In genomic region chr11:27209562-27210005, GRCh38 we compare ENCODE assay signal across 8 cellular contexts.
A peak's percentile ranks its signal among the peaks of the same experiment; 100 is the strongest.
DNase-seq lines count a peak whose midpoint lies in the region; ATAC-seq and TF ChIP-seq lines count a peak whose summit lies in the region.

No MANE protein-coding gene starts in this region.

- in situ Hi-C loops in brain microvascular endothelial cell (cut with HindIII; ENCODE audit: low pct_ligation_motif_present, low sequenced_read_pairs) = no loop called here

- H3K9me3 Mint-ChIP-seq in activated T-helper 2 cell treated with anti-CD3 and anti-CD28 coated beads, Interferon-gamma antibody, Interleukin-2, Interleukin-4, amounts not matched to agents 10 μg/mL and 5 μg/mL and 100 μg/mL, durations not matched to agents 14 hours and 24 hours and 36 hours = no peaks in the 10 kb centered on the region

- no peak overlapping the region for H3K27ac Mint-ChIP-seq in activated T-helper 2 cell treated with anti-CD3 and anti-CD28 coated beads, Interferon-gamma antibody, Interleukin-2, Interleukin-4, amounts not matched to agents 10 μg/mL and 5 μg/mL and 100 μg/mL, durations not matched to agents 14 hours and 24 hours and 36 hours

- no peak overlapping the region for H3K4me3 Mint-ChIP-seq in activated T-helper 2 cell treated with anti-CD3 and anti-CD28 coated beads, Interferon-gamma antibody, Interleukin-2, Interleukin-4, amounts not matched to agents 10 μg/mL and 5 μg/mL and 100 μg/mL, durations not matched to agents 14 hours and 24 hours and 36 hours (ENCODE audit: low read depth)

- peak; percentile 99 for DNase-seq in A172 (ENCODE audit: low spot score)
- peak; percentile 90 for DNase-seq in MG63
- peak; percentile 95 for DNase-seq in brain microvascular endothelial cell
- no peak for DNase-seq in omental fat pad (ENCODE audit: low spot score)
- no peak for DNase-seq in middle frontal gyrus (ENCODE audit: extremely low spot score, low spot score)
- DNase-seq in stimulated activated CD8-positive, alpha-beta memory T cell treated with anti-CD3 and anti-CD28 coated beads, Interleukin-4, amount 100 ng/mL, for 48 hours = no peak
- DNase-seq in activated T-helper 2 cell treated with anti-CD3 and anti-CD28 coated beads, Interferon-gamma antibody, Interleukin-2, Interleukin-4, amounts not matched to agents 10 μg/mL and 5 μg/mL and 100 μg/mL, durations not matched to agents 14 hours and 24 hours and 36 hours (ENCODE audit: low spot score) = no peak

- H3K4me3 ChIP-seq in MG63 (no peak overlapping the region), brain microvascular endothelial cell (ENCODE audit: low read depth, low read length) (no peak overlapping the region)

- intact Hi-C loops in activated T-helper 2 cell treated with anti-CD3 and anti-CD28 coated beads, Interferon-gamma antibody, Interleukin-2, Interleukin-4, amounts not matched to agents 10 μg/mL and 5 μg/mL and 100 μg/mL, durations not matched to agents 14 hours and 24 hours and 36 hours (cut with micrococcal nuclease) = no loop called here

- H3K36me3 ChIP-seq in MG63 (no peaks in the 10 kb centered on the region), brain microvascular endothelial cell (replicated peaks) (no peaks in the 10 kb centered on the region)

- ATAC-seq in GM21367 (IDR thresholded peaks at IDR 0.05; ENCODE audit: unreplicated experiment) (peak; percentile 39), omental fat pad (ENCODE audit: low FRiP score) (peak; percentile 52)

- H3K9me3 ChIP-seq in MG63 = peaks cover 4% of the 10 kb centered on the region; the same call in 1 of the 2 replicates

- H3K27me3 Mint-ChIP-seq in activated T-helper 2 cell treated with anti-CD3 and anti-CD28 coated beads, Interferon-gamma antibody, Interleukin-2, Interleukin-4, amounts not matched to agents 10 μg/mL and 5 μg/mL and 100 μg/mL, durations not matched to agents 14 hours and 24 hours and 36 hours (ENCODE audit: low read depth) = no peaks in the 10 kb centered on the region

- H3K4me1 Mint-ChIP-seq in activated T-helper 2 cell treated with anti-CD3 and anti-CD28 coated beads, Interferon-gamma antibody, Interleukin-2, Interleukin-4, amounts not matched to agents 10 μg/mL and 5 μg/mL and 100 μg/mL, durations not matched to agents 14 hours and 24 hours and 36 hours (ENCODE audit: low read depth) = no peaks in the 10 kb centered on the region

- TF ChIP-seq CTCF in brain microvascular endothelial cell (IDR thresholded peaks at IDR 0.05; ENCODE audit: low read depth, low read length, missing control alignments) = no peak
- no peak for TF ChIP-seq CTCF in omental fat pad (IDR thresholded peaks at IDR 0.05)

- no peaks in the 10 kb centered on the region for H3K36me3 Mint-ChIP-seq in activated T-helper 2 cell treated with anti-CD3 and anti-CD28 coated beads, Interferon-gamma antibody, Interleukin-2, Interleukin-4, amounts not matched to agents 10 μg/mL and 5 μg/mL and 100 μg/mL, durations not matched to agents 14 hours and 24 hours and 36 hours (ENCODE audit: low read depth)

- H3K27me3 ChIP-seq in MG63 (no peaks in the 10 kb centered on the region), brain microvascular endothelial cell (replicated peaks) (no peaks in the 10 kb centered on the region)

- peak overlapping the region; percentile 51 for H3K27ac ChIP-seq in brain microvascular endothelial cell

Comparison
In these comparisons a context has a peak if more than half of its experiments do, and no peak if none do; other contexts are left out.
1. DNase-seq: peak in A172 (single experiment), MG63 (single experiment) and brain microvascular endothelial cell (single experiment); none in omental fat pad (single experiment), middle frontal gyrus (single experiment), stimulated activated CD8-positive, alpha-beta memory T cell treated with anti-CD3 and anti-CD28 coated beads, Interleukin-4, amount 100 ng/mL, for 48 hours (single experiment) and activated T-helper 2 cell treated with anti-CD3 and anti-CD28 coated beads, Interferon-gamma antibody, Interleukin-2, Interleukin-4, amounts not matched to agents 10 μg/mL and 5 μg/mL and 100 μg/mL, durations not matched to agents 14 hours and 24 hours and 36 hours (single experiment).